In genomic region chr2:179936654-179937053, GRCh38 we compare ENCODE assay signal across 8 cellular contexts.
DNase-seq lines count a peak whose midpoint lies in the region; ATAC-seq lines count a peak whose summit lies in the region.

No MANE protein-coding gene starts in this region.

- ATAC-seq in HG03432 (IDR thresholded peaks at IDR 0.05; ENCODE audit: unreplicated experiment), result peak; percentile 48
- ATAC-seq in HG02885 (IDR thresholded peaks at IDR 0.05; ENCODE audit: poor library complexity, unreplicated experiment), result no peak
- no peak for ATAC-seq in GM19467 (IDR thresholded peaks at IDR 0.05; ENCODE audit: unreplicated experiment)

- DNase-seq in NCI-H1417 (lab: John Stamatoyannopoulos, UW) (peak in 2 of 3 experiments; percentile 20 to 50), NCI-H1417 treated with DMSO at 0.1 percent for 48 hours (lab: John Stamatoyannopoulos, UW) (no peak), kidney tubule cell (ENCODE audit: low spot score) (peak; percentile 30), NCI-H510A (lab: John Stamatoyannopoulos, UW) (no peak)
- peak; percentile 24 to 43 for DNase-seq in activated CD4-positive, alpha-beta T cell treated with anti-CD3 and anti-CD28 coated beads, Interleukin-2, amount 50 U/mL, for 48 hours

Comparison
In these comparisons a context has a peak if more than half of its experiments do, and no peak if none do; other contexts are left out.
1. DNase-seq: peak in NCI-H1417 (2 of 3), activated CD4-positive, alpha-beta T cell treated with anti-CD3 and anti-CD28 coated beads, Interleukin-2, amount 50 U/mL, for 48 hours (2 of 2) and kidney tubule cell (single experiment); none in NCI-H1417 treated with DMSO at 0.1 percent for 48 hours (single experiment) and NCI-H510A (single experiment).